ENCODE assay signal across 17 cellular contexts in the genomic region with DNA sequence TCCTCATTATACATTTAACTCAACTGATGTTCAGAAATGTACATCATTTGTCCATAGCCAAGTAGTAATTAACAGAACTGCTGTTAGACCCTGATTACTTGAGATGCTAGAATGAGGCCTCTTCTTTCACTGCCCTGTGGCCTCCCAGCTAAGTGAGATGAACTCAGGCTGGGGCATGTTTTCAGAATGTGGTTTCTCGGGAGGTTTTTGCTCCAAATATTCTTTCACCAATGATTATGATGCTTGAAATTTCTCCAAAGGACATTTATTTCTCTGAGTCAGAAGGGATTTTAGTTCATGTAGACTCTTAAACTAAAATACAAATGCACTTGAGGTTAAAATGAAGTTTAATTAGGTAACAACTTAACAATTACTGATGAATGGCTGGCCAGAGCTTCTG. TPM values are rescaled to one million over a fixed set of nuclear protein-coding genes. Genes with fewer than 3 reads are reported as not detected.
"Had no signal": no experiment of that assay in that cellular context is flagged by ENCODE, and none has a peak within 500 bp of the region (broad histone marks: within the 10 kb centered on the region; RNA-seq: fewer than 3 reads in every experiment).

No MANE protein-coding gene starts in this region.

- H3K27me3 ChIP-seq: esophagus squamous epithelium, neutrophil, sigmoid colon, stomach had no signal

- ATAC-seq: left colon; naive thymus-derived CD8-positive, alpha-beta T cell had no signal

- H3K27ac ChIP-seq: esophagus squamous epithelium, neutrophil, sigmoid colon, skin epidermis, stomach had no signal

- H3K9me3 ChIP-seq: esophagus squamous epithelium, neutrophil, sigmoid colon, stomach had no signal

- H3K4me3 ChIP-seq: esophagus squamous epithelium, sigmoid colon, skin epidermis, stomach had no signal

- H3K36me3 ChIP-seq: esophagus squamous epithelium, neutrophil, sigmoid colon, stomach had no signal

- DNase-seq: dermis blood vessel endothelial cell; esophagus squamous epithelium; foreskin melanocyte; head of caudate nucleus; hippocampal formation; left colon; mammary epithelial cell; naive thymus-derived CD8-positive, alpha-beta T cell; posterior cingulate gyrus; sigmoid colon; stimulated activated CD4-positive, alpha-beta T cell treated with anti-CD3 and anti-CD28 coated beads, Interleukin-12 subunit alpha, Interleukin-12 subunit beta, amount 100 ng/mL, for 4 hours; stimulated activated naive CD4-positive, alpha-beta T cell; stomach; trophoblast cell had no signal

- H3K4me1 ChIP-seq: esophagus squamous epithelium, sigmoid colon, stomach had no signal

RNA-seq across cellular contexts. Expression of gene ADAMTS5, which starts 34.6 kb away (rescaled TPM):
- total RNA-seq: naive thymus-derived CD8-positive, alpha-beta T cell; pulmonary artery endothelial cell had no signal
- polyA plus RNA-seq: naive thymus-derived CD8-positive, alpha-beta T cell had no signal
